In the genomic region with DNA sequence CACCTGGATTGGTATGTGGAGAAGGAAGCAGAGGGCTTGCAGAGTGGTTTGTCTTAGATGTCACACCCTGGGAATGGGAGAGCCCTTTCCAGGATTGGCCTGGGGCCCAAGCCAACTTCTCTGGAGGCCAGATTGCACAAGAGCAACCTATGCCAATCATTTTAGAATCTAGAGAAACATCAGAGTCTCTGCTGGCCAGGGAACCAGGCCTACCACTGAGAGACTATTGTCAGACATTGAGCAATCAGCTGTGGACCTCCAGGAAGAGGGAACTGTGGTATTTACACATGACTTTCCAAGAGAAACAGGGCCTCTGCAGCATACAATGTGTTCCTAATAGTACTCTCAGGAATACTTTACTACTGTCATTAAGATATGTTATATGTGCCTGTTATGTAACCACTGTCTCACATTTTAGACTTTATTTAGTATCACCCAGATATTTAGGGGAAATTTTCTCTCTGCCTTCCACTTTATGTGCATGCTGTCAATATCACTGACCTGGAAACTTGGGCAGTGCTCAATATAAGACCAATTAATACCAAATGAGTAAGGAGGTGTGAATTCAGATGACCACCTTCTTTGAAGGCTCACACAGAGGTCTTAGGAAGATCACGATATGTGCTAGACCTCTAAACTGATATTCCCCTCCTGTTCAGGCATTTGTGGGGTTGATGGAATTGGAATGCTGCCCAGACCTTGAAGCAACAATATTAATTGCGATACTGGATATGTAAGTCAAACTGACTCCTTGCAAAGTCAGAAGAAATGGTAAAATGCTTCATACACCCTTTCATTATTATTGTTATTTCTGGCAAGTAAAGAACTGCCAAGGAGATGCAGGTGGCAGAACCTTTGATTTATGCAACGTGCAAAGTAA, we compare ENCODE assay signal across 8 cellular contexts. TPM values are rescaled to one million over a fixed set of nuclear protein-coding genes. Genes with fewer than 3 reads are reported as not detected.
DNase-seq lines count a peak whose midpoint lies in the region; ATAC-seq and TF ChIP-seq lines count a peak whose summit lies in the region.

No MANE protein-coding gene starts in this region.

- POLR2A ChIA-PET in CD8-positive, alpha-beta memory T cell (lab: Charles Lee), result no interaction called here

- peaks cover 0 to 3% (median 2%) of the 10 kb centered on the region in 3 donors for H3K36me3 Mint-ChIP-seq in CD8-positive, alpha-beta memory T cell

- H3K4me1 ChIP-seq in mucosa of descending colon (ENCODE audit: low read depth), result peaks cover 14% of the 10 kb centered on the region
- H3K4me1 ChIP-seq in CD8-positive, alpha-beta memory T cell (ENCODE audit: insufficient read depth, low read length), result no peaks in the 10 kb centered on the region

- H3K27ac ChIP-seq in epithelial cell of prostate, result peak overlapping the region; percentile 69
- no peak overlapping the region for H3K27ac ChIP-seq in CD8-positive, alpha-beta memory T cell (ENCODE audit: low read depth, low read length)

- H3K36me3 ChIP-seq in mucosa of descending colon (ENCODE audit: low read depth), result no peaks in the 10 kb centered on the region
- no peaks in the 10 kb centered on the region for H3K36me3 ChIP-seq in CD8-positive, alpha-beta memory T cell (ENCODE audit: insufficient read depth, low read length)

- in situ Hi-C loops in Caki2 (cut with HindIII; ENCODE audit: low pct_unique_long_range_greater_than_20kb, low sequenced_read_pairs), result no loop called here

- H3K4me3 Mint-ChIP-seq in CD8-positive, alpha-beta memory T cell, result no peak overlapping the region

- ATAC-seq in mucosa of descending colon (peak; percentile 96), GM21825 (IDR thresholded peaks at IDR 0.05; ENCODE audit: unreplicated experiment) (no peak), GM18907 (IDR thresholded peaks at IDR 0.05; ENCODE audit: unreplicated experiment) (no peak)

- no peaks in the 10 kb centered on the region for H3K27me3 ChIP-seq in CD8-positive, alpha-beta memory T cell (ENCODE audit: insufficient read depth, low read length, poor library complexity, severe bottlenecking)

- peak overlapping the region in 1 of 8 donors; percentile 35 for H3K27ac Mint-ChIP-seq in CD8-positive, alpha-beta memory T cell

- H3K27me3 Mint-ChIP-seq in CD8-positive, alpha-beta memory T cell, result no peaks in the 10 kb centered on the region

- no peak overlapping the region for H3K4me3 ChIP-seq in mucosa of descending colon
- H3K4me3 ChIP-seq in CD8-positive, alpha-beta memory T cell (ENCODE audit: low read length), result no peak overlapping the region

- intact Hi-C loops in mucosa of descending colon (cut with DNase I, micrococcal nuclease), result no loop called here

- peaks cover 6 to 11% (median 7%) of the 10 kb centered on the region in 5 donors for H3K9me3 Mint-ChIP-seq in CD8-positive, alpha-beta memory T cell

- H3K9me3 ChIP-seq in mucosa of descending colon, result no peaks in the 10 kb centered on the region
- no peaks in the 10 kb centered on the region for H3K9me3 ChIP-seq in CD8-positive, alpha-beta memory T cell (ENCODE audit: low read length)

- CTCF ChIA-PET in CD8-positive, alpha-beta memory T cell (lab: Charles Lee), result no interaction called here

- no peak for TF ChIP-seq CTCF in mucosa of descending colon (IDR thresholded peaks at IDR 0.05)

- H3K4me1 Mint-ChIP-seq in CD8-positive, alpha-beta memory T cell, result no peaks in the 10 kb centered on the region

- DNase-seq in Caki2 (ENCODE audit: low read depth), result peak; percentile 93
- peak; percentile 76 for DNase-seq in NCI-H2196 (lab: John Stamatoyannopoulos, UW; ENCODE audit: unreplicated experiment)
- peak; percentile 56 for DNase-seq in epithelial cell of prostate (ENCODE audit: low read depth, low spot score)
- peak; percentile 84 to 87 (median 84) for DNase-seq in mucosa of descending colon
- DNase-seq in activated effector memory CD4-positive, alpha-beta T cell treated with anti-CD3 and anti-CD28 coated beads, Interleukin-2, amount 50 U/mL, for 16 hours, result no peak
- DNase-seq in CD8-positive, alpha-beta memory T cell, result no peak

RNA-seq across cellular contexts. Expression of a gene that starts 20.5 kb away (rescaled TPM):
- total RNA-seq in Caki2 (2014; rRNA removed; shearing (Covaris generic); ENCODE audit: low replicate concordance), result 4.8 and 8.2 TPM in 2 replicates
- 100 to 1,000 TPM in 1 of 3 donors, 10 to 100 TPM in 2; 44.1 to 108 (median 91.1) TPM for total RNA-seq in mucosa of descending colon
- total RNA-seq in CD8-positive, alpha-beta memory T cell, result 1 to 10 TPM; 8.4 to 8.6 TPM
- 7.5 TPM for polyA plus RNA-seq in CD8-positive, alpha-beta memory T cell

RNA-seq across cellular contexts. Expression of a gene that starts 50.9 kb away (rescaled TPM):
- 16.3 and 23.1 TPM in 2 replicates for total RNA-seq in Caki2 (2014; rRNA removed; shearing (Covaris generic); ENCODE audit: low replicate concordance)
- 10 to 100 TPM in 2 of 3 donors, 1 to 10 TPM in 1; 8.2 to 10.7 (median 10.6) TPM for total RNA-seq in mucosa of descending colon
- total RNA-seq in CD8-positive, alpha-beta memory T cell, result 10 to 100 TPM; 18.4 to 19.6 TPM
- polyA plus RNA-seq in CD8-positive, alpha-beta memory T cell, result 21.2 TPM

Comparison
In these comparisons a context has a peak if more than half of its experiments do, and no peak if none do; other contexts are left out.
1. DNase-seq: peak in Caki2 (single experiment), NCI-H2196 (single experiment), epithelial cell of prostate (single experiment) and mucosa of descending colon (3 of 3); none in activated effector memory CD4-positive, alpha-beta T cell treated with anti-CD3 and anti-CD28 coated beads, Interleukin-2, amount 50 U/mL, for 16 hours (single experiment) and CD8-positive, alpha-beta memory T cell (0 of 5).